In the genomic region with DNA sequence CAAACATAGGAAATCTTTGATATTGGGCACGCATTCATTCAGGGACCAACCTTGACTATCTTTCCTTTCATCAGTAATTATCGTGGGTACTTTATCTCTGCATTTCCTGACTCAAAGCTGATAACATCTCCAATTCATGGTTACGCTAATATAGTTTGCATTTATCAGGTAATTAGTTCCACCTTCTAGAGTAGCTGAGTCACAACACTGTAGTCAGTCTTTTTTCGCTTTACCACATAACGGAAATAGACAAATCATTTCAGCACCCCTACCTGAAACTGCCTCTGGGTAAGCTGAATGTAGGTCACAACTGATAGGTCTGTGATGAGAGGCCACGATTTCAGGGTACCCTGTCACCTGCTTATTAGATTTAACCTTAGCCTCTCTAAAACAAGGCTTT, we compare ENCODE assay signal across 8 cellular contexts. TPM values are rescaled to one million over a fixed set of nuclear protein-coding genes. Genes with fewer than 3 reads are reported as not detected.
A peak's percentile ranks its signal among the peaks of the same experiment; 100 is the strongest.
DNase-seq lines count a peak whose midpoint lies in the region; ATAC-seq and TF ChIP-seq lines count a peak whose summit lies in the region.

No MANE protein-coding gene starts in this region.

- DNase-seq in SK-N-DZ (ENCODE audit: low spot score) (peak; percentile 14), mucosa of descending colon (no peak), osteocyte (ENCODE audit: extremely low spot score, unreplicated experiment) (no peak), NCI-H2081 (lab: John Stamatoyannopoulos, UW) (no peak), aorta (no peak), SIG-M5 treated with dmso at 0.1 percent for 504 hours (lab: John Stamatoyannopoulos, UW; ENCODE audit: unreplicated experiment) (no peak)

- H3K27ac Mint-ChIP-seq in osteocyte (ENCODE audit: unreplicated experiment), result no peak overlapping the region

- H3K36me3 ChIP-seq in mucosa of descending colon (ENCODE audit: low read depth) (no peaks in the 10 kb centered on the region), aorta (ENCODE audit: control insufficient read depth in 1 of 2, insufficient read depth in 2 of 2, low read length in 1 of 2) (no peaks in the 10 kb centered on the region)

- no peaks in the 10 kb centered on the region for H3K4me1 Mint-ChIP-seq in osteocyte (ENCODE audit: unreplicated experiment)

- H3K27ac ChIP-seq in aorta (ENCODE audit: low read depth in 1 of 2, low read length in 2 of 2), result no peak overlapping the region

- no peak overlapping the region for H3K4me3 Mint-ChIP-seq in osteocyte (ENCODE audit: unreplicated experiment)

- H3K4me3 ChIP-seq in mucosa of descending colon, result no peak overlapping the region
- no peak overlapping the region for H3K4me3 ChIP-seq in aorta (ENCODE audit: low read length in 2 of 2)

- H3K4me1 ChIP-seq in mucosa of descending colon (ENCODE audit: low read depth) (no peaks in the 10 kb centered on the region), aorta (ENCODE audit: control insufficient read depth in 1 of 2, insufficient read depth in 2 of 2, low read length in 2 of 2) (no peaks in the 10 kb centered on the region)

- TF ChIP-seq CTCF in mucosa of descending colon (IDR thresholded peaks at IDR 0.05) (no peak), osteocyte (IDR thresholded peaks at IDR 0.05) (no peak)

- H3K27me3 ChIP-seq in aorta (ENCODE audit: control insufficient read depth in 1 of 2, insufficient read depth in 2 of 2, low read length in 1 of 2), result no peaks in the 10 kb centered on the region

- peak; percentile 99 for ATAC-seq in GM18907 (IDR thresholded peaks at IDR 0.05; ENCODE audit: unreplicated experiment)
- peak; percentile 100 for ATAC-seq in HG02678 (IDR thresholded peaks at IDR 0.05; ENCODE audit: unreplicated experiment)
- peak; percentile 59 for ATAC-seq in mucosa of descending colon
- no peak for ATAC-seq in aorta (ENCODE audit: low FRiP score)

- peaks cover 7% of the 10 kb centered on the region for H3K36me3 Mint-ChIP-seq in osteocyte (ENCODE audit: unreplicated experiment)

- intact Hi-C loops in mucosa of descending colon (cut with DNase I, micrococcal nuclease), result no loop called here
- intact Hi-C loops in aorta (cut with DNase I), result no loop called here

- no peaks in the 10 kb centered on the region for H3K9me3 ChIP-seq in mucosa of descending colon
- no peaks in the 10 kb centered on the region for H3K9me3 ChIP-seq in aorta (ENCODE audit: control insufficient read depth, low read length)

- H3K9me3 Mint-ChIP-seq in osteocyte (ENCODE audit: unreplicated experiment), result no peaks in the 10 kb centered on the region

- WGBS in aorta, 2 donors, result 91 to 94% methylated on average over 6 of the region's 6 CpGs

- H3K27me3 Mint-ChIP-seq in osteocyte (ENCODE audit: unreplicated experiment), result no peaks in the 10 kb centered on the region

RNA-seq across cellular contexts. Expression of a gene that starts 36.7 kb away (rescaled TPM):
- not detected in 2 replicates for polyA plus RNA-seq in SK-N-DZ (2014; cell fraction: cytosol; rRNA removed)
- polyA plus RNA-seq in SK-N-DZ (2014; cell fraction: nucleus; rRNA removed), result not detected in 2 replicates
- total RNA-seq in mucosa of descending colon (not detected), osteocyte (not detected in 2 replicates), aorta (not detected)
- polyA plus RNA-seq in aorta, result not detected

RNA-seq across cellular contexts. Expression of a gene that starts 42.0 kb away (rescaled TPM):
- polyA plus RNA-seq in SK-N-DZ (2014; cell fraction: cytosol; rRNA removed), result 19.5 and 19.6 TPM in 2 replicates
- polyA plus RNA-seq in SK-N-DZ (2014; cell fraction: nucleus; rRNA removed), result 56.4 and 77.9 TPM in 2 replicates
- total RNA-seq in mucosa of descending colon (10 to 100 TPM in 2 of 3 donors, 1 to 10 TPM in 1; 7.1 to 70.9 (median 11.5) TPM), osteocyte (10.9 TPM in 2 replicates), aorta (10 to 100 TPM; 12.6 to 15.0 TPM)
- 10 to 100 TPM; 10.5 to 19.6 TPM for polyA plus RNA-seq in aorta
